ENCODE assay signal across 12 cellular contexts in the genomic region with DNA sequence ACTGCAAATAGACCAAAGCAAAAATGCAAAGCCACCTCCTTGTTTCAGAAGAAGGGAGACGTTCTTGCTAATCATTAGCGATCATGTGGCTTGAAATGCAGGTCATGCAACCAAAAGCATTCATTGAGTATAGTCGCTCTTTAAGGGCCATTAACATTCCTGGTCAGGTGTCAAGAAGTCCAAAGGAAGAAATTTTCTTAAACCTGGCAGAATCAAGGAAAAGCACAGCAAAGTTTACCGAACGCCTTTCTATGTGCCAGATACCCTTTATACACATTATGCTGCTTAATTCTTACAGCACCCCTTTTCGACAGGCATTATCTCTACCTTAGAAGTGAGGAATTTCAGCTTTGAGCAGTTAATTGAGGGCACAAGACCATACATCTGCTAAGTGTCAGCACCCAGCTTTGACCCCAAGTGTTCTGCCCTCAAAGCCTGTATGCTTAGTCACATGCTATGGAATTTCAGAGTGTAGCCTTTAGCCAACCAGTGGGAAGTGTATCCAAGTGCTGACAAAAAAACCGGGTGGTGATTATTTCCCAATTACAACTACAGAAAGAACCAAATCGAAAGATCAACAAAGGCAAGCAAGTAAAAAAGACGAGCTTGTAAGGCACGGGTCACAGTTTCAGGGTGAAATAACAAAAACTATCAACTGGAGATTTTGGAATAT.
DNase-seq lines count a peak whose midpoint lies in the region; ATAC-seq and TF ChIP-seq lines count a peak whose summit lies in the region.
"Had no signal": no experiment of that assay in that cellular context is flagged by ENCODE, and none has a peak within 500 bp of the region (broad histone marks: within the 10 kb centered on the region; RNA-seq: fewer than 3 reads in every experiment).

No MANE protein-coding gene starts in this region.

- H3K9me3 ChIP-seq in right cardiac atrium (ENCODE audit: control insufficient read depth, low read length) (no peaks in the 10 kb centered on the region), gastrocnemius medialis (no peaks in the 10 kb centered on the region), transverse colon (no peaks in the 10 kb centered on the region)
- no peaks in the 10 kb centered on the region for H3K9me3 ChIP-seq in CD4-positive, alpha-beta memory T cell (ENCODE audit: control insufficient read depth in 1 of 2, low read length in 2 of 2)

- H3K4me3 ChIP-seq in right cardiac atrium (ENCODE audit: low read length) (no peak overlapping the region), gastrocnemius medialis (peak overlapping the region in 3 of 4 donors; percentile 4 to 20 (median 11)), transverse colon (no peak overlapping the region)
- no peak overlapping the region for H3K4me3 ChIP-seq in CD4-positive, alpha-beta memory T cell (ENCODE audit: low read length in 2 of 2)

- POLR2A ChIA-PET in CD4-positive, alpha-beta memory T cell (lab: Charles Lee; ENCODE audit: partially characterized antibody): interaction anchor here (1.6 to 3.9 kb wide), 3 partner anchors 17 to 72 kb away, joined by 8 to 35 read pairs (median 13); no protein-coding TSS in a partner anchor

- WGBS in right cardiac atrium: 40% methylated on average over 10 of the region's 10 CpGs
- WGBS in transverse colon (ENCODE audit: low coverage in 1 of 2), 2 donors: 84 to 86% methylated on average over 10 of the region's 10 CpGs

- ATAC-seq in activated T-helper 17 cell treated with anti-CD3 and anti-CD28 coated beads, Interleukin-2, amount 50 U/mL, for 72 hours (replicated peaks): no peak
- ATAC-seq in right cardiac atrium: peak; percentile 50 to 72
- peak in 1 of 2 donors; percentile 62 for ATAC-seq in gastrocnemius medialis

- H3K27ac ChIP-seq in right cardiac atrium (ENCODE audit: low read length) (peak overlapping the region; percentile 58), gastrocnemius medialis (no peak overlapping the region), transverse colon (no peak overlapping the region)
- H3K27ac ChIP-seq in CD4-positive, alpha-beta memory T cell (ENCODE audit: low read depth, low read length): no peak overlapping the region

- no peak for TF ChIP-seq POLR2A in gastrocnemius medialis (IDR thresholded peaks at IDR 0.05)
- TF ChIP-seq POLR2A in transverse colon (IDR thresholded peaks at IDR 0.05): no peak

- H3K4me1 Mint-ChIP-seq in activated T-helper 17 cell treated with anti-CD3 and anti-CD28 coated beads, Interleukin-2, amount 50 U/mL, for 72 hours: peaks cover 23% of the 10 kb centered on the region
- peaks cover 28 to 55% (median 43%) of the 10 kb centered on the region in 4 donors for H3K4me1 Mint-ChIP-seq in CD4-positive, alpha-beta memory T cell

- DNase-seq in ELR (ENCODE audit: low read depth): peak; percentile 74
- no peak for DNase-seq in right cardiac atrium
- no peak for DNase-seq in gastrocnemius medialis
- no peak for DNase-seq in CD4-positive, alpha-beta memory T cell
- no peak for DNase-seq in transverse colon
- DNase-seq in effector CD4-positive, alpha-beta T cell: no peak
- DNase-seq in DMS79 treated with DMSO at 0.1 percent for 48 hours (lab: John Stamatoyannopoulos, UW): no peak
- DNase-seq: activated T-cell treated with anti-CD3 and anti-CD28 coated beads, Interleukin-2, amount 50 U/mL, for 1 hour; NCI-H1436; stimulated activated naive CD8-positive, alpha-beta T cell treated with anti-CD3 and anti-CD28 coated beads, Interleukin-15, Interleukin-2, amounts not matched to agents 100 U/mL and 50 U/mL, for 24 hours had no signal

- H3K36me3 ChIP-seq in gastrocnemius medialis (no peaks in the 10 kb centered on the region), transverse colon (no peaks in the 10 kb centered on the region)
- no peaks in the 10 kb centered on the region for H3K36me3 ChIP-seq in CD4-positive, alpha-beta memory T cell (ENCODE audit: insufficient read depth, low read length)

- no peaks in the 10 kb centered on the region for H3K9me3 Mint-ChIP-seq in activated T-helper 17 cell treated with anti-CD3 and anti-CD28 coated beads, Interleukin-2, amount 50 U/mL, for 72 hours
- no peaks in the 10 kb centered on the region for H3K9me3 Mint-ChIP-seq in CD4-positive, alpha-beta memory T cell
- H3K9me3 Mint-ChIP-seq: neural crest cell had no signal

- intact Hi-C loops in right cardiac atrium (cut with DNase I): no loop called here
- intact Hi-C loops in gastrocnemius medialis (cut with DNase I; ENCODE audit: low total_unique reads): loop anchor here (5.0 kb wide), 1 partner anchor 56 kb away; no protein-coding TSS in a partner anchor
- intact Hi-C loops in CD4-positive, alpha-beta memory T cell (cut with micrococcal nuclease): loop anchor here (2.0 kb wide), 1 partner anchor 15 kb away; no protein-coding TSS in a partner anchor
- intact Hi-C loops in transverse colon (cut with DNase I; ENCODE audit: low total_unique reads): no loop called here

- in situ Hi-C loops in gastrocnemius medialis (cut with MboI; ENCODE audit: low sequenced_read_pairs in 4 of 4) (no loop called here), transverse colon (cut with MboI; ENCODE audit: low pct_ligation_motif_present in 1 of 4, low pct_unique_long_range_greater_than_20kb in 1 of 4, low sequenced_read_pairs in 3 of 4) (no loop called here)

- H3K27me3 Mint-ChIP-seq in activated T-helper 17 cell treated with anti-CD3 and anti-CD28 coated beads, Interleukin-2, amount 50 U/mL, for 72 hours: no peaks in the 10 kb centered on the region
- no peaks in the 10 kb centered on the region for H3K27me3 Mint-ChIP-seq in CD4-positive, alpha-beta memory T cell

- peaks cover 22% of the 10 kb centered on the region for H3K36me3 Mint-ChIP-seq in activated T-helper 17 cell treated with anti-CD3 and anti-CD28 coated beads, Interleukin-2, amount 50 U/mL, for 72 hours (ENCODE audit: low read depth)
- peaks cover 21 to 24% of the 10 kb centered on the region in 2 donors for H3K36me3 Mint-ChIP-seq in CD4-positive, alpha-beta memory T cell

- CTCF ChIA-PET in CD4-positive, alpha-beta memory T cell (lab: Charles Lee; ENCODE audit: partially characterized antibody): interaction anchor here (0.8 to 3.5 kb wide), 7 partner anchors 9 to 72 kb away, joined by 3 to 46 read pairs (median 10); a partner anchor contains a TSS

- peak overlapping the region; percentile 29 for H3K4me3 Mint-ChIP-seq in activated T-helper 17 cell treated with anti-CD3 and anti-CD28 coated beads, Interleukin-2, amount 50 U/mL, for 72 hours
- no peak overlapping the region for H3K4me3 Mint-ChIP-seq in CD4-positive, alpha-beta memory T cell

- H3K27me3 ChIP-seq in right cardiac atrium (ENCODE audit: control insufficient read depth, insufficient read depth): no peaks in the 10 kb centered on the region
- H3K27me3 ChIP-seq in gastrocnemius medialis: no peaks in the 10 kb centered on the region
- H3K27me3 ChIP-seq in CD4-positive, alpha-beta memory T cell (ENCODE audit: insufficient read depth, low read length): no peaks in the 10 kb centered on the region
- H3K27me3 ChIP-seq in transverse colon: no peaks in the 10 kb centered on the region

- peak overlapping the region; percentile 14 for H3K27ac Mint-ChIP-seq in activated T-helper 17 cell treated with anti-CD3 and anti-CD28 coated beads, Interleukin-2, amount 50 U/mL, for 72 hours
- peak overlapping the region in 3 of 7 donors; percentile 14 to 22 (median 21) for H3K27ac Mint-ChIP-seq in CD4-positive, alpha-beta memory T cell

- H3K4me1 ChIP-seq in right cardiac atrium (ENCODE audit: control insufficient read depth, insufficient read depth, low read length): no peaks in the 10 kb centered on the region
- H3K4me1 ChIP-seq in gastrocnemius medialis: peaks cover 15 to 20% of the 10 kb centered on the region in 2 donors
- peaks cover 22% of the 10 kb centered on the region for H3K4me1 ChIP-seq in CD4-positive, alpha-beta memory T cell (ENCODE audit: insufficient read depth, low read length)
- no peaks in the 10 kb centered on the region for H3K4me1 ChIP-seq in transverse colon

- TF ChIP-seq CTCF in gastrocnemius medialis (IDR thresholded peaks at IDR 0.05 in 4 of 5, conservative IDR thresholded peaks at IDR 0.05 in 1 of 5) (no peak), transverse colon (IDR thresholded peaks at IDR 0.05) (no peak)

- TF ChIP-seq EP300 in transverse colon (IDR thresholded peaks at IDR 0.05; ENCODE audit: low read depth): no peak

Comparison
In these comparisons a context has a peak if more than half of its experiments do, and no peak if none do; other contexts are left out.
1. H3K4me3 ChIP-seq: peak in gastrocnemius medialis (3 of 4); none in right cardiac atrium (single experiment), CD4-positive, alpha-beta memory T cell (0 of 2) and transverse colon (0 of 4).
2. intact Hi-C loops: an anchor here in gastrocnemius medialis (5.0 kb wide) and CD4-positive, alpha-beta memory T cell (2.0 kb wide); none called in right cardiac atrium and transverse colon.